In genomic region chr11:79086056-79086455, GRCh38 we compare ENCODE assay signal across 26 cellular contexts.
DNase-seq lines count a peak whose midpoint lies in the region; ATAC-seq, FAIRE-seq and TF ChIP-seq lines count a peak whose summit lies in the region.
"Had no signal": no experiment of that assay in that cellular context is flagged by ENCODE, and none has a peak within 500 bp of the region (broad histone marks: within the 10 kb centered on the region; RNA-seq: fewer than 3 reads in every experiment).

No MANE protein-coding gene starts in this region.

- no peaks in the 10 kb centered on the region for H3K79me2 ChIP-seq in H9 (ENCODE audit: insufficient read depth, low read length)

- no peaks in the 10 kb centered on the region for H3K27me3 ChIP-seq in H9 (ENCODE audit: insufficient read depth, low read length)
- H3K27me3 ChIP-seq in pancreas: no peaks in the 10 kb centered on the region
- H3K27me3 ChIP-seq: upper lobe of left lung had no signal

- no peak overlapping the region for H3K4me3 ChIP-seq in pancreas
- H3K4me3 ChIP-seq: K562, psoas muscle, upper lobe of left lung had no signal

- H3K4me3 Mint-ChIP-seq in H9: no peak overlapping the region
- H3K4me3 Mint-ChIP-seq: activated CD8-positive, alpha-beta T cell treated with anti-CD3 and anti-CD28 coated beads for 36 hours; activated naive CD4-positive, alpha-beta T cell treated with anti-CD3 and anti-CD28 coated beads, Interleukin-2, amount 50 U/mL, for 24 hours; T-helper 2 cell treated with Interferon-gamma antibody and Interleukin-4, amounts not matched to agents 5 μg/mL and 100 μg/mL, for 36 hours had no signal

- WGBS in H9 (ENCODE audit: extremely low coverage, insufficient read length, low lambda C conversion rate): no CpG with 5 or more reads among the region's 2 CpGs
- WGBS in pancreas, 2 donors: 90 to 91% methylated on average over 2 of the region's 2 CpGs

- H4K20me1 ChIP-seq in H9 (ENCODE audit: control insufficient read depth, insufficient read depth, insufficient read length): no peaks in the 10 kb centered on the region

- H3K9ac ChIP-seq in H9 (ENCODE audit: extremely low read depth, insufficient read length, low read length): no peak overlapping the region

- no peak overlapping the region for H2AK5ac ChIP-seq in H9 (ENCODE audit: insufficient read length, low read length)

- no peaks in the 10 kb centered on the region for H3K23me2 ChIP-seq in H9 (ENCODE audit: insufficient read length, low read depth, low read length, poor library complexity, severe bottlenecking)

- no peak overlapping the region for H3K23ac ChIP-seq in H9 (ENCODE audit: insufficient read length, low read depth, low read length)

- ATAC-seq in esophagus mucosa: peak; percentile 73
- ATAC-seq in pancreas: no peak
- ATAC-seq: activated CD8-positive, alpha-beta T cell treated with anti-CD3 and anti-CD28 coated beads for 36 hours; K562 had no signal

- FAIRE-seq in pancreas (lab: Jason Lieb, UNC) (no peak), D721Med (lab: Jason Lieb, UNC) (no peak)
- FAIRE-seq: K562 had no signal

- no peaks in the 10 kb centered on the region for H3K36me3 Mint-ChIP-seq in H9 (ENCODE audit: insufficient read depth in 1 of 3, low read depth in 3 of 3)
- H3K36me3 Mint-ChIP-seq: activated naive CD4-positive, alpha-beta T cell treated with anti-CD3 and anti-CD28 coated beads, Interleukin-2, amount 50 U/mL, for 24 hours had no signal

- no peak overlapping the region for H4K5ac ChIP-seq in H9 (ENCODE audit: insufficient read length, low read depth, low read length)

- H2BK12ac ChIP-seq in H9 (ENCODE audit: insufficient read length, low read depth, low read length): no peak overlapping the region

- no peak overlapping the region for H3K14ac ChIP-seq in H9 (ENCODE audit: insufficient read depth, low read length)

- H3K4me1 Mint-ChIP-seq in H9: peaks cover 33 to 52% of the 10 kb centered on the region in 2 experiments
- H3K4me1 Mint-ChIP-seq: activated naive CD4-positive, alpha-beta T cell treated with anti-CD3 and anti-CD28 coated beads, Interleukin-2, amount 50 U/mL, for 24 hours had no signal

- H3K4ac ChIP-seq in H9 (ENCODE audit: low read depth, low read length): no peak overlapping the region

- H3K27ac ChIP-seq in H9 (ENCODE audit: insufficient read length, low read depth, low read length): no peak overlapping the region
- H3K27ac ChIP-seq in pancreas: peak overlapping the region in 3 of 4 donors; percentile 42 to 75 (median 69)
- H3K27ac ChIP-seq: psoas muscle, upper lobe of left lung had no signal

- no peak for TF ChIP-seq CTCF in H9 (conservative IDR thresholded peaks at IDR 0.05)
- TF ChIP-seq CTCF in pancreas (IDR thresholded peaks at IDR 0.05): no peak
- no peak for TF ChIP-seq CTCF in D721Med (IDR thresholded peaks at IDR 0.05; ENCODE audit: insufficient read depth, missing control alignments)

- H3K18ac ChIP-seq in H9 (ENCODE audit: insufficient read length, low read depth, low read length): no peak overlapping the region

- DNase-seq in H9 (no peak), RPMI7951 (ENCODE audit: low read depth) (peak; percentile 44), pancreas (no peak), AG20443 (ENCODE audit: low spot score) (no peak), H4 (ENCODE audit: low spot score) (no peak), D721Med (ENCODE audit: insufficient read length, low spot score) (no peak)
- DNase-seq: activated CD8-positive, alpha-beta memory T cell treated with anti-CD3 and anti-CD28 coated beads, Interleukin-2, amount 50 U/mL, for 48 hours; activated CD8-positive, alpha-beta T cell treated with anti-CD3 and anti-CD28 coated beads for 36 hours; amygdala; C1 segment of cervical spinal cord; cortex of kidney; effector memory CD4-positive, alpha-beta T cell; GDM1; glutamatergic neuron; NCI-H1048; NCI-H187; NCI-H2171 treated with DMSO at 0.1 percent for 48 hours; NCI-H510A; psoas muscle; stimulated activated CD4-positive, alpha-beta T cell treated with anti-CD3 and anti-CD28 coated beads, Interleukin-15, amount 100 ng/mL, for 24 hours; stimulated activated CD4-positive, alpha-beta T cell treated with anti-CD3 and anti-CD28 coated beads, Interleukin-4, amount 100 ng/mL, for 4 hours; upper lobe of left lung had no signal

- no peak overlapping the region for H4K8ac ChIP-seq in H9 (replicated peaks; ENCODE audit: insufficient read length, low read depth, low read length)

- no peak overlapping the region for H4K91ac ChIP-seq in H9 (ENCODE audit: insufficient read length, low read depth, low read length)

- no peak overlapping the region for H2BK5ac ChIP-seq in H9 (ENCODE audit: insufficient read length, low read length)

- peaks cover 3% of the 10 kb centered on the region for H3K27me3 Mint-ChIP-seq in H9 (ENCODE audit: low read depth)
- H3K27me3 Mint-ChIP-seq: activated CD8-positive, alpha-beta T cell treated with anti-CD3 and anti-CD28 coated beads for 36 hours; activated naive CD4-positive, alpha-beta T cell treated with anti-CD3 and anti-CD28 coated beads, Interleukin-2, amount 50 U/mL, for 24 hours had no signal

- H2BK120ac ChIP-seq in H9 (ENCODE audit: low read depth, low read length, poor library complexity, severe bottlenecking): no peak overlapping the region

- no peak overlapping the region for H3T11ph ChIP-seq in H9 (ENCODE audit: low read length)

- H3K9me3 Mint-ChIP-seq in H9: no peaks in the 10 kb centered on the region; a peak in 1 of 5 replicates
- H3K9me3 Mint-ChIP-seq: activated CD8-positive, alpha-beta T cell treated with anti-CD3 and anti-CD28 coated beads for 36 hours; activated naive CD4-positive, alpha-beta T cell treated with anti-CD3 and anti-CD28 coated beads, Interleukin-2, amount 50 U/mL, for 24 hours; T-helper 2 cell treated with Interferon-gamma antibody and Interleukin-4, amounts not matched to agents 5 μg/mL and 100 μg/mL, for 36 hours had no signal

- no peak overlapping the region for H3K4me2 ChIP-seq in H9 (ENCODE audit: insufficient read depth, insufficient read length, low read length)

- no peak overlapping the region for H2AFZ ChIP-seq in H9 (ENCODE audit: low read length)

- H2BK15ac ChIP-seq in H9 (ENCODE audit: low read depth, low read length): no peak overlapping the region

- H3K4me1 ChIP-seq in H9 (ENCODE audit: insufficient read depth, low read length) (no peaks in the 10 kb centered on the region; the same call in 1 of the 2 replicates), pancreas (no peaks in the 10 kb centered on the region)
- H3K4me1 ChIP-seq: upper lobe of left lung had no signal

- no peaks in the 10 kb centered on the region for H3K36me3 ChIP-seq in pancreas
- H3K36me3 ChIP-seq: upper lobe of left lung had no signal

- H3K9me3 ChIP-seq in H9 (ENCODE audit: control insufficient read depth, low read depth, low read length) (no peaks in the 10 kb centered on the region), pancreas (no peaks in the 10 kb centered on the region)
- H3K9me3 ChIP-seq: psoas muscle, upper lobe of left lung had no signal

- H2BK20ac ChIP-seq in H9 (ENCODE audit: low read depth, low read length, poor library complexity, severe bottlenecking): no peak overlapping the region

- H3K56ac ChIP-seq in H9 (ENCODE audit: insufficient read length, low read depth, low read length): no peak overlapping the region

- peak overlapping the region; percentile 13 to 89 (median 39); a peak in 3 of 7 replicates for H3K27ac Mint-ChIP-seq in H9
- H3K27ac Mint-ChIP-seq: activated CD8-positive, alpha-beta T cell treated with anti-CD3 and anti-CD28 coated beads for 36 hours; activated naive CD4-positive, alpha-beta T cell treated with anti-CD3 and anti-CD28 coated beads, Interleukin-2, amount 50 U/mL, for 24 hours; T-helper 2 cell treated with Interferon-gamma antibody and Interleukin-4, amounts not matched to agents 5 μg/mL and 100 μg/mL, for 36 hours had no signal

- intact Hi-C loops in pancreas (cut with DNase I): loop anchor here in 1 of 3 donors (10.0 kb wide), 1 partner anchor 441 kb away; no protein-coding TSS in a partner anchor

- H3K79me1 ChIP-seq in H9 (ENCODE audit: insufficient read depth, low read depth, low read length, poor library complexity, severe bottlenecking): no peaks in the 10 kb centered on the region
